Comparison of ENCODE assay signal across 1 cellular context in the genomic region with DNA sequence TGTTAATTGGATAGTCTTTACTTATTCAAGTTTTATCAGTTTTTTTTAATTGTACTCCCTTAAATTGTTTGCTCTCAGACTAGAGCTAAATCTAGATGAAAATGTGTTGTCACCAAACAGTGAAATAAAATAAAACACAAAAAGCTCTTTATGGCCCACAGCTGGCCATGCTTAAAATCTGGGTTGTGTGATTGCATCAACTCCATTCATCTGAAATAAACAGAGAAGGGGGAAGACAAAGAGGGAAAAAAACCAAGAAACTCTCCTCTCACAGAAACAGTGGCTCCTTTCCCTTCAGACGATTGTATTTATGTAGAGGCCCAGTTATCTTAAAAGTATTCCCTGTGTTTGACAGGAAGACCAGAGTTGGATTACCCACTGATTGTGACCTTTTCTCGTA.
TF ChIP-seq lines count a peak whose summit lies in the region.

No MANE protein-coding gene starts in this region.

TF ChIP-seq in GM23338, 12 proteins besides CTCF, POLR2A, EP300 and RAD21 (continued from another document):
- TF ChIP-seq, protein P1, sequence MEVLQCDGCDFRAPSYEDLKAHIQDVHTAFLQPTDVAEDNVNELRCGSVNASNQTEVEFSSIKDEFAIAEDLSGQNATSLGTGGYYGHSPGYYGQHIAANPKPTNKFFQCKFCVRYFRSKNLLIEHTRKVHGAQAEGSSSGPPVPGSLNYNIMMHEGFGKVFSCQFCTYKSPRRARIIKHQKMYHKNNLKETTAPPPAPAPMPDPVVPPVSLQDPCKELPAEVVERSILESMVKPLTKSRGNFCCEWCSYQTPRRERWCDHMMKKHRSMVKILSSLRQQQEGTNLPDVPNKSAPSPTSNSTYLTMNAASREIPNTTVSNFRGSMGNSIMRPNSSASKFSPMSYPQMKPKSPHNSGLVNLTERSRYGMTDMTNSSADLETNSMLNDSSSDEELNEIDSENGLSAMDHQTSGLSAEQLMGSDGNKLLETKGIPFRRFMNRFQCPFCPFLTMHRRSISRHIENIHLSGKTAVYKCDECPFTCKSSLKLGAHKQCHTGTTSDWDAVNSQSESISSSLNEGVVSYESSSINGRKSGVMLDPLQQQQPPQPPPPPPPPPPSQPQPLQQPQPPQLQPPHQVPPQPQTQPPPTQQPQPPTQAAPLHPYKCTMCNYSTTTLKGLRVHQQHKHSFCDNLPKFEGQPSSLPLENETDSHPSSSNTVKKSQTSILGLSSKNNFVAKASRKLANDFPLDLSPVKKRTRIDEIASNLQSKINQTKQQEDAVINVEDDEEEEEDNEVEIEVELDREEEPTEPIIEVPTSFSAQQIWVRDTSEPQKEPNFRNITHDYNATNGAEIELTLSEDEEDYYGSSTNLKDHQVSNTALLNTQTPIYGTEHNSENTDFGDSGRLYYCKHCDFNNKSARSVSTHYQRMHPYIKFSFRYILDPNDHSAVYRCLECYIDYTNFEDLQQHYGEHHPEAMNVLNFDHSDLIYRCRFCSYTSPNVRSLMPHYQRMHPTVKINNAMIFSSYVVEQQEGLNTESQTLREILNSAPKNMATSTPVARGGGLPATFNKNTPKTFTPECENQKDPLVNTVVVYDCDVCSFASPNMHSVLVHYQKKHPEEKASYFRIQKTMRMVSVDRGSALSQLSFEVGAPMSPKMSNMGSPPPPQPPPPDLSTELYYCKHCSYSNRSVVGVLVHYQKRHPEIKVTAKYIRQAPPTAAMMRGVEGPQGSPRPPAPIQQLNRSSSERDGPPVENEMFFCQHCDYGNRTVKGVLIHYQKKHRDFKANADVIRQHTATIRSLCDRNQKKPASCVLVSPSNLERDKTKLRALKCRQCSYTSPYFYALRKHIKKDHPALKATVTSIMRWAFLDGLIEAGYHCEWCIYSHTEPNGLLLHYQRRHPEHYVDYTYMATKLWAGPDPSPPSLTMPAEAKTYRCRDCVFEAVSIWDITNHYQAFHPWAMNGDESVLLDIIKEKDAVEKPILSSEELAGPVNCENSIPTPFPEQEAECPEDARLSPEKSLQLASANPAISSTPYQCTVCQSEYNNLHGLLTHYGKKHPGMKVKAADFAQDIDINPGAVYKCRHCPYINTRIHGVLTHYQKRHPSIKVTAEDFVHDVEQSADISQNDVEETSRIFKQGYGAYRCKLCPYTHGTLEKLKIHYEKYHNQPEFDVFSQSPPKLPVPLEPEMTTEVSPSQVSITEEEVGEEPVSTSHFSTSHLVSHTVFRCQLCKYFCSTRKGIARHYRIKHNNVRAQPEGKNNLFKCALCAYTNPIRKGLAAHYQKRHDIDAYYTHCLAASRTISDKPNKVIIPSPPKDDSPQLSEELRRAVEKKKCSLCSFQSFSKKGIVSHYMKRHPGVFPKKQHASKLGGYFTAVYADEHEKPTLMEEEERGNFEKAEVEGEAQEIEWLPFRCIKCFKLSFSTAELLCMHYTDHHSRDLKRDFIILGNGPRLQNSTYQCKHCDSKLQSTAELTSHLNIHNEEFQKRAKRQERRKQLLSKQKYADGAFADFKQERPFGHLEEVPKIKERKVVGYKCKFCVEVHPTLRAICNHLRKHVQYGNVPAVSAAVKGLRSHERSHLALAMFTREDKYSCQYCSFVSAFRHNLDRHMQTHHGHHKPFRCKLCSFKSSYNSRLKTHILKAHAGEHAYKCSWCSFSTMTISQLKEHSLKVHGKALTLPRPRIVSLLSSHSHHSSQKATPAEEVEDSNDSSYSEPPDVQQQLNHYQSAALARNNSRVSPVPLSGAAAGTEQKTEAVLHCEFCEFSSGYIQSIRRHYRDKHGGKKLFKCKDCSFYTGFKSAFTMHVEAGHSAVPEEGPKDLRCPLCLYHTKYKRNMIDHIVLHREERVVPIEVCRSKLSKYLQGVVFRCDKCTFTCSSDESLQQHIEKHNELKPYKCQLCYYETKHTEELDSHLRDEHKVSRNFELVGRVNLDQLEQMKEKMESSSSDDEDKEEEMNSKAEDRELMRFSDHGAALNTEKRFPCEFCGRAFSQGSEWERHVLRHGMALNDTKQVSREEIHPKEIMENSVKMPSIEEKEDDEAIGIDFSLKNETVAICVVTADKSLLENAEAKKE (CRISPR knock-in tag; IDR thresholded peaks at IDR 0.05), result no peak
- TF ChIP-seq NANOG (IDR thresholded peaks at IDR 0.05; ENCODE audit: borderline replicate concordance), result no peak
- TF ChIP-seq EZH2phosphoT487 (IDR thresholded peaks at IDR 0.05; ENCODE audit: unreplicated experiment), result no peak
- TF ChIP-seq, protein P2, sequence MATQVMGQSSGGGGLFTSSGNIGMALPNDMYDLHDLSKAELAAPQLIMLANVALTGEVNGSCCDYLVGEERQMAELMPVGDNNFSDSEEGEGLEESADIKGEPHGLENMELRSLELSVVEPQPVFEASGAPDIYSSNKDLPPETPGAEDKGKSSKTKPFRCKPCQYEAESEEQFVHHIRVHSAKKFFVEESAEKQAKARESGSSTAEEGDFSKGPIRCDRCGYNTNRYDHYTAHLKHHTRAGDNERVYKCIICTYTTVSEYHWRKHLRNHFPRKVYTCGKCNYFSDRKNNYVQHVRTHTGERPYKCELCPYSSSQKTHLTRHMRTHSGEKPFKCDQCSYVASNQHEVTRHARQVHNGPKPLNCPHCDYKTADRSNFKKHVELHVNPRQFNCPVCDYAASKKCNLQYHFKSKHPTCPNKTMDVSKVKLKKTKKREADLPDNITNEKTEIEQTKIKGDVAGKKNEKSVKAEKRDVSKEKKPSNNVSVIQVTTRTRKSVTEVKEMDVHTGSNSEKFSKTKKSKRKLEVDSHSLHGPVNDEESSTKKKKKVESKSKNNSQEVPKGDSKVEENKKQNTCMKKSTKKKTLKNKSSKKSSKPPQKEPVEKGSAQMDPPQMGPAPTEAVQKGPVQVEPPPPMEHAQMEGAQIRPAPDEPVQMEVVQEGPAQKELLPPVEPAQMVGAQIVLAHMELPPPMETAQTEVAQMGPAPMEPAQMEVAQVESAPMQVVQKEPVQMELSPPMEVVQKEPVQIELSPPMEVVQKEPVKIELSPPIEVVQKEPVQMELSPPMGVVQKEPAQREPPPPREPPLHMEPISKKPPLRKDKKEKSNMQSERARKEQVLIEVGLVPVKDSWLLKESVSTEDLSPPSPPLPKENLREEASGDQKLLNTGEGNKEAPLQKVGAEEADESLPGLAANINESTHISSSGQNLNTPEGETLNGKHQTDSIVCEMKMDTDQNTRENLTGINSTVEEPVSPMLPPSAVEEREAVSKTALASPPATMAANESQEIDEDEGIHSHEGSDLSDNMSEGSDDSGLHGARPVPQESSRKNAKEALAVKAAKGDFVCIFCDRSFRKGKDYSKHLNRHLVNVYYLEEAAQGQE (IDR thresholded peaks at IDR 0.05; ENCODE audit: unreplicated experiment), result no peak
- TF ChIP-seq EZH2 (IDR thresholded peaks at IDR 0.05; ENCODE audit: low read depth, unreplicated experiment), result no peak
- no peak for TF ChIP-seq ZNF114 (CRISPR knock-in tag; IDR thresholded peaks at IDR 0.05)
- no peak for TF ChIP-seq CREB1 (CRISPR knock-in tag; IDR thresholded peaks at IDR 0.05; ENCODE audit: low read depth)
- TF ChIP-seq STAT1 (IDR thresholded peaks at IDR 0.05; ENCODE audit: unreplicated experiment), result no peak
- TF ChIP-seq POLR2AphosphoS5 (IDR thresholded peaks at IDR 0.05; ENCODE audit: low read depth), result no peak
